20 cellular contexts compared by ENCODE assay signal in the genomic region with DNA sequence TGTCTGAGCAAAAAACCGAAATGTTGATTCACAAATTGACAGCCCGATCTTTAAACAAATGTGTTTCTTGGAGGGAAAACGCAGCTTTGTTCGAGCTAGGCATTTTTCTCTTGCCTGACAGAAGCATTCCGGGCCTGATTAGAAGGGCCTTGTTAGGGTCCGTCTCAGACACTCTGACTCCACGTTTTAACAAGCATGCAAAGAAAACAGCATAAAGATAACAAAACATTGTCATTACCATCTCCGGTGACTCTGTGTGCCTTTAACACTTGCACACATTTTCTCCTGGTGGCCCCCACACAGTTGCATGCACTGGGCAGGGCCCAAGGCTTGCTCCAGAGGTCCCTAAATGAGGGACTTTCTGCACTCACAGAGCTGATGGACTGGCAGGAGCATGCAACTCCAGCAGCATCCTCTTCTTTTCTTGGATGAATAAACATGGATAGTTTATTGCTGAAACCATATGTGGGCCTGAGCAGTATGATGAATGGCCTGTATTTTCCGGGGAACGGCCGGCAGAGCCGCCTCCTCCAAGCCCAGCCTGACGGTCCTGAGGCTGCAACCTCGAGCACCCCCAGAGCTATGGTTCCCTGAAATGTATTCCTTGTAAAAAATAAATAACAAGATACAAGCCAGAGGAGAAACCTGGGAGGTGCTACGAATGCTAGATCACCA. TPM values are rescaled to one million over a fixed set of nuclear protein-coding genes. Genes with fewer than 3 reads are reported as not detected.
"Had no signal": no experiment of that assay in that cellular context is flagged by ENCODE, and none has a peak within 500 bp of the region (broad histone marks: within the 10 kb centered on the region; RNA-seq: fewer than 3 reads in every experiment).

No MANE protein-coding gene starts in this region.

- H3K36me3 Mint-ChIP-seq: activated naive CD8-positive, alpha-beta T cell treated with anti-CD3 and anti-CD28 coated beads, Interleukin-2, amount 10 ng/mL, durations not matched to agents 7 days and 5 days had no signal

- H3K27ac ChIP-seq: coronary artery, esophagus squamous epithelium, gastrocnemius medialis, heart left ventricle, lower lobe of right lung, neutrophil, ovary, psoas muscle, right atrium auricular region had no signal

- ATAC-seq: gastrocnemius medialis, heart left ventricle, left colon, lower lobe of right lung, psoas muscle had no signal

- H3K9me3 Mint-ChIP-seq: activated naive CD4-positive, alpha-beta T cell treated with anti-CD3 and anti-CD28 coated beads for 36 hours; activated naive CD8-positive, alpha-beta T cell treated with anti-CD3 and anti-CD28 coated beads, Interleukin-2, amount 10 ng/mL, durations not matched to agents 7 days and 5 days; activated T-cell treated with anti-CD3 and anti-CD28 coated beads, Interleukin-2, amount 50 U/mL, for 24 hours; activated T-helper 2 cell treated with anti-CD3 and anti-CD28 coated beads, Interferon-gamma antibody, Interleukin-2, Interleukin-4, amounts not matched to agents 10 μg/mL and 5 μg/mL and 100 μg/mL, durations not matched to agents 14 hours and 24 hours and 36 hours had no signal

- H3K4me1 ChIP-seq: esophagus squamous epithelium, lower lobe of right lung had no signal

- DNase-seq: activated naive CD4-positive, alpha-beta T cell treated with anti-CD3 and anti-CD28 coated beads for 36 hours; activated naive CD8-positive, alpha-beta T cell treated with anti-CD3 and anti-CD28 coated beads, Interleukin-2, amount 10 ng/mL, durations not matched to agents 7 days and 5 days; activated T-cell treated with anti-CD3 and anti-CD28 coated beads, Interleukin-2, amount 50 U/mL, for 24 hours; amygdala; cerebellar nuclear complex; esophagus squamous epithelium; gastrocnemius medialis; heart left ventricle; left colon; lower lobe of right lung; ovary; stimulated activated CD4-positive, alpha-beta T cell treated with anti-CD3 and anti-CD28 coated beads, Interleukin-4, amount 100 ng/mL, for 24 hours; stimulated activated naive CD4-positive, alpha-beta T cell treated with Interleukin-2 at 50 U/mL for 16 hours; T-helper 9 cell had no signal

- H3K4me3 Mint-ChIP-seq: activated naive CD4-positive, alpha-beta T cell treated with anti-CD3 and anti-CD28 coated beads for 36 hours; activated naive CD8-positive, alpha-beta T cell treated with anti-CD3 and anti-CD28 coated beads, Interleukin-2, amount 10 ng/mL, durations not matched to agents 7 days and 5 days; activated T-cell treated with anti-CD3 and anti-CD28 coated beads, Interleukin-2, amount 50 U/mL, for 24 hours had no signal

- H3K4me3 ChIP-seq: coronary artery, esophagus squamous epithelium, gastrocnemius medialis, heart left ventricle, lower lobe of right lung, ovary, psoas muscle, right atrium auricular region had no signal

- H3K27me3 ChIP-seq: esophagus squamous epithelium, gastrocnemius medialis, heart left ventricle, neutrophil, ovary, right atrium auricular region had no signal

- H3K9me3 ChIP-seq: esophagus squamous epithelium, gastrocnemius medialis, heart left ventricle, lower lobe of right lung, neutrophil, ovary, psoas muscle, right atrium auricular region had no signal

- H3K36me3 ChIP-seq: esophagus squamous epithelium, gastrocnemius medialis, heart left ventricle, lower lobe of right lung, neutrophil, ovary, right atrium auricular region had no signal

- H3K4me1 Mint-ChIP-seq: activated naive CD8-positive, alpha-beta T cell treated with anti-CD3 and anti-CD28 coated beads, Interleukin-2, amount 10 ng/mL, durations not matched to agents 7 days and 5 days had no signal

- H3K27me3 Mint-ChIP-seq: activated naive CD8-positive, alpha-beta T cell treated with anti-CD3 and anti-CD28 coated beads, Interleukin-2, amount 10 ng/mL, durations not matched to agents 7 days and 5 days; activated T-cell treated with anti-CD3 and anti-CD28 coated beads, Interleukin-2, amount 50 U/mL, for 24 hours had no signal

- H3K27ac Mint-ChIP-seq: activated naive CD4-positive, alpha-beta T cell treated with anti-CD3 and anti-CD28 coated beads for 36 hours; activated naive CD8-positive, alpha-beta T cell treated with anti-CD3 and anti-CD28 coated beads, Interleukin-2, amount 10 ng/mL, durations not matched to agents 7 days and 5 days; activated T-cell treated with anti-CD3 and anti-CD28 coated beads, Interleukin-2, amount 50 U/mL, for 24 hours; activated T-helper 2 cell treated with anti-CD3 and anti-CD28 coated beads, Interferon-gamma antibody, Interleukin-2, Interleukin-4, amounts not matched to agents 10 μg/mL and 5 μg/mL and 100 μg/mL, durations not matched to agents 14 hours and 24 hours and 36 hours had no signal

RNA-seq across cellular contexts. Expression of gene EBF3, which starts 50.9 kb away (rescaled TPM):
- total RNA-seq: activated naive CD4-positive, alpha-beta T cell treated with anti-CD3 and anti-CD28 coated beads for 36 hours; activated naive CD8-positive, alpha-beta T cell treated with anti-CD3 and anti-CD28 coated beads, Interleukin-2, amount 10 ng/mL, durations not matched to agents 7 days and 5 days; activated T-helper 2 cell treated with anti-CD3 and anti-CD28 coated beads, Interferon-gamma antibody, Interleukin-2, Interleukin-4, amounts not matched to agents 10 μg/mL and 5 μg/mL and 100 μg/mL, durations not matched to agents 14 hours and 24 hours and 36 hours; T-helper 1 cell treated with Interleukin-12 subunit alpha and Interleukin-12 subunit beta and Interleukin-4 antibody, amounts not matched to agents 30 ng/mL and 1 ng/mL, for 36 hours had no signal
